Comparison of ENCODE assay signal across 7 cellular contexts in the genomic region with DNA sequence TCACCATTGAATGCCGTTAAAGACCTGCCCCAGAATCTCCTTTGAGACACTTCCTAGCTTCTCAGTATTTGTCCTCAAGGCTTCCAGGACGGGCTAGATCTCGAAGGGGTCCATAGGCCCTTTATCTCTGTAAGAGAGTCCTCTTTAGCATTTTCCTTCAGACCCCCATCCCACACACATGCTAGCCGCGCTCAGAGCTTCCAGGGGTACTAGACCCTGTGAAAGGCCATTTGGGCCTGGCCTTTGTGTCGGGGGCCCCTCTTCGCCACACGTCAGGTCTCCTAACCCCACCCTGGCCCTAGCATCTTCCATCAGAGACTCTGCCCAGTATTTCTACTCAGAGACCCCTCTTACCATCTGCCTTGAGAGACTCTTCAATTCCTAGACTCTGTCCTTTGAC. TPM values are rescaled to one million over a fixed set of nuclear protein-coding genes. Genes with fewer than 3 reads are reported as not detected.
A peak's percentile ranks its signal among the peaks of the same experiment; 100 is the strongest.
DNase-seq lines count a peak whose midpoint lies in the region; ATAC-seq and TF ChIP-seq lines count a peak whose summit lies in the region.

No MANE protein-coding gene starts in this region.

- no peak for ATAC-seq in activated T-helper 17 cell treated with anti-CD3 and anti-CD28 coated beads, Interleukin-2, amount 50 U/mL, for 72 hours (replicated peaks)
- no peak for ATAC-seq in GM21576 (IDR thresholded peaks at IDR 0.05; ENCODE audit: unreplicated experiment)
- no peak for ATAC-seq in GM18861 (IDR thresholded peaks at IDR 0.05; ENCODE audit: unreplicated experiment)

- DNase-seq in HL-60 (ENCODE audit: low read depth in 1 of 2, low spot score in 1 of 2) (no peak), stomach (no peak), pons (ENCODE audit: low spot score) (no peak)

- H3K4me3 Mint-ChIP-seq in activated T-helper 17 cell treated with anti-CD3 and anti-CD28 coated beads, Interleukin-2, amount 50 U/mL, for 72 hours, result peak overlapping the region; percentile 94

- H3K4me1 ChIP-seq in iPS-18a (ENCODE audit: control insufficient read depth, low read depth, low read length), result no peaks in the 10 kb centered on the region
- peaks cover 20 to 74% (median 65%) of the 10 kb centered on the region in 4 donors for H3K4me1 ChIP-seq in stomach

- no peak for TF ChIP-seq EP300 in stomach (IDR thresholded peaks at IDR 0.05)

- peak overlapping the region; percentile 66 for H3K4me3 ChIP-seq in HL-60 (replicated peaks; ENCODE audit: insufficient read depth, low read length)
- peak overlapping the region; percentile 75 for H3K4me3 ChIP-seq in iPS-18a (ENCODE audit: low read length)
- peak overlapping the region; percentile 51 to 73 (median 68) for H3K4me3 ChIP-seq in stomach

- peak overlapping the region; percentile 92 for H3K27ac ChIP-seq in HL-60 (replicated peaks)
- no peak overlapping the region for H3K27ac ChIP-seq in iPS-18a (ENCODE audit: low read length)
- peak overlapping the region; percentile 95 to 98 (median 96) for H3K27ac ChIP-seq in stomach

- H3K27me3 Mint-ChIP-seq in activated T-helper 17 cell treated with anti-CD3 and anti-CD28 coated beads, Interleukin-2, amount 50 U/mL, for 72 hours, result no peaks in the 10 kb centered on the region

- H3K9me3 ChIP-seq in iPS-18a (ENCODE audit: control insufficient read depth, low read depth, low read length) (no peaks in the 10 kb centered on the region), stomach (no peaks in the 10 kb centered on the region)

- peak overlapping the region; percentile 96 for H3K27ac Mint-ChIP-seq in activated T-helper 17 cell treated with anti-CD3 and anti-CD28 coated beads, Interleukin-2, amount 50 U/mL, for 72 hours

- intact Hi-C loops in stomach (cut with DNase I; ENCODE audit: low total_unique reads), result loop anchor here (10.0 kb wide), 2 partner anchors 190 to 330 kb away; no protein-coding TSS in a partner anchor

- H3K9me3 Mint-ChIP-seq in activated T-helper 17 cell treated with anti-CD3 and anti-CD28 coated beads, Interleukin-2, amount 50 U/mL, for 72 hours, result no peaks in the 10 kb centered on the region

- H3K36me3 Mint-ChIP-seq in activated T-helper 17 cell treated with anti-CD3 and anti-CD28 coated beads, Interleukin-2, amount 50 U/mL, for 72 hours (ENCODE audit: low read depth), result peaks cover 69% of the 10 kb centered on the region

- no peak for TF ChIP-seq POLR2A in stomach (IDR thresholded peaks at IDR 0.05)

- H3K27me3 ChIP-seq in HL-60 (ENCODE audit: insufficient read depth, poor library complexity, severe bottlenecking), result no peaks in the 10 kb centered on the region
- no peaks in the 10 kb centered on the region for H3K27me3 ChIP-seq in iPS-18a (ENCODE audit: control insufficient read depth, insufficient read depth, low read length)
- peaks cover 0 to 12% (median 0%) of the 10 kb centered on the region in 3 donors for H3K27me3 ChIP-seq in stomach

- peaks cover 20% of the 10 kb centered on the region for H3K4me1 Mint-ChIP-seq in activated T-helper 17 cell treated with anti-CD3 and anti-CD28 coated beads, Interleukin-2, amount 50 U/mL, for 72 hours

- WGBS in stomach, 5 donors, result 2 to 37% (median 9%) methylated on average over 7 to 8 of the region's 8 CpGs

- H3K36me3 ChIP-seq in iPS-18a (ENCODE audit: control insufficient read depth, low read depth, low read length) (peaks cover 11% of the 10 kb centered on the region), stomach (peaks cover 5 to 17% (median 15%) of the 10 kb centered on the region in 4 donors)

- H3K9ac ChIP-seq in iPS-18a (ENCODE audit: low read length), result peak overlapping the region; percentile 80

- TF ChIP-seq CTCF in HL-60 (IDR thresholded peaks at IDR 0.05; ENCODE audit: insufficient read depth, low read length) (no peak), stomach (IDR thresholded peaks at IDR 0.05) (no peak)

RNA-seq across cellular contexts. Expression of gene UBA1, which starts 0.8 kb away (rescaled TPM):
- 100 to 1,000 TPM; 227 to 255 TPM for total RNA-seq in activated T-helper 17 cell treated with anti-CD3 and anti-CD28 coated beads, Interleukin-2, amount 50 U/mL, for 72 hours
- 100 to 1,000 TPM in 3 of 5 donors, 10 to 100 TPM in 2; 66.8 to 278 (median 115) TPM for total RNA-seq in stomach
- polyA plus RNA-seq in stomach, result 10 to 100 TPM; 59.3 to 81.4 (median 63.4) TPM

RNA-seq across cellular contexts. Expression of gene CDK16, which starts 24.1 kb away (rescaled TPM):
- 10 to 100 TPM; 58.3 to 71.5 TPM for total RNA-seq in activated T-helper 17 cell treated with anti-CD3 and anti-CD28 coated beads, Interleukin-2, amount 50 U/mL, for 72 hours
- total RNA-seq in stomach, result 100 to 1,000 TPM in 1 of 5 donors, 10 to 100 TPM in 4; 35.6 to 156 (median 57.8) TPM
- polyA plus RNA-seq in stomach, result 10 to 100 TPM; 31.2 to 50.9 (median 38.6) TPM

RNA-seq across cellular contexts. Expression of gene USP11, which starts 38.4 kb away (rescaled TPM):
- 10 to 100 TPM; 24.0 to 26.6 TPM for total RNA-seq in activated T-helper 17 cell treated with anti-CD3 and anti-CD28 coated beads, Interleukin-2, amount 50 U/mL, for 72 hours
- 10 to 100 TPM in 4 of 5 donors, 1 to 10 TPM in 1; 6.4 to 52.3 (median 23.8) TPM for total RNA-seq in stomach
- 10 to 100 TPM; 13.9 to 20.6 (median 14.4) TPM for polyA plus RNA-seq in stomach

RNA-seq across cellular contexts. Expression of gene RBM10, which starts 49.4 kb away (rescaled TPM):
- total RNA-seq in activated T-helper 17 cell treated with anti-CD3 and anti-CD28 coated beads, Interleukin-2, amount 50 U/mL, for 72 hours, result 10 to 100 TPM; 54.3 to 57.9 TPM
- 10 to 100 TPM in 4 of 5 donors, 1 to 10 TPM in 1; 1.8 to 51.3 (median 26.8) TPM for total RNA-seq in stomach
- 10 to 100 TPM; 21.2 to 28.4 (median 22.9) TPM for polyA plus RNA-seq in stomach

RNA-seq across cellular contexts. Expression of gene NDUFB11, which starts 49.9 kb away (rescaled TPM):
- total RNA-seq in activated T-helper 17 cell treated with anti-CD3 and anti-CD28 coated beads, Interleukin-2, amount 50 U/mL, for 72 hours, result 10 to 100 TPM; 72.3 to 94.4 TPM
- 100 to 1,000 TPM in 3 of 5 donors, 10 to 100 TPM in 2; 45.3 to 408 (median 196) TPM for total RNA-seq in stomach
- 10 to 100 TPM; 86.0 to 97.7 (median 90.8) TPM for polyA plus RNA-seq in stomach
